Comparison of ENCODE assay signal across 8 cellular contexts in genomic region chr15:85865070-85865684, GRCh38.
DNase-seq lines count a peak whose midpoint lies in the region; ATAC-seq and TF ChIP-seq lines count a peak whose summit lies in the region.

No MANE protein-coding gene starts in this region.

- ATAC-seq in HG02623 (IDR thresholded peaks at IDR 0.05; ENCODE audit: unreplicated experiment) (peak; percentile 43), GM21515 (IDR thresholded peaks at IDR 0.05; ENCODE audit: unreplicated experiment) (no peak), HG03442 (IDR thresholded peaks at IDR 0.05; ENCODE audit: unreplicated experiment) (no peak)

- DNase-seq in NCI-H2196 (lab: John Stamatoyannopoulos, UW; ENCODE audit: unreplicated experiment) (peak; percentile 11), NCI-H2196 treated with DMSO at 0.1 percent for 48 hours (lab: John Stamatoyannopoulos, UW; ENCODE audit: unreplicated experiment) (no peak), SK-N-DZ (ENCODE audit: low spot score) (peak; percentile 74), germinal center (ENCODE audit: low spot score) (peak; percentile 15), retinal pigment epithelial cell (ENCODE audit: low read depth) (peak; percentile 1)

- no peak overlapping the region for H3K4me3 ChIP-seq in retinal pigment epithelial cell (ENCODE audit: low read length)

- peak; percentile 79 for TF ChIP-seq CTCF in retinal pigment epithelial cell (conservative IDR thresholded peaks at IDR 0.05; ENCODE audit: low read depth, low read length)
